Comparison of ENCODE assay signal across 21 cellular contexts in genomic region chr1:38555594-38555993, GRCh38.
"Had no signal": no experiment of that assay in that cellular context is flagged by ENCODE, and none has a peak within 500 bp of the region (broad histone marks: within the 10 kb centered on the region; RNA-seq: fewer than 3 reads in every experiment).

No MANE protein-coding gene starts in this region.

- H3K4me3 Mint-ChIP-seq: naive thymus-derived CD4-positive, alpha-beta T cell; nephron progenitor cell; stimulated activated naive B cell treated with anti-CD40 and anti-IgM and Interleukin-4, amounts not matched to agents 10 μg/mL and 1 μg/mL and 100 μg/mL, for 72 hours had no signal

- H3K27ac ChIP-seq: epithelial cell of prostate, esophagus muscularis mucosa, gastroesophageal sphincter, neutrophil, spleen, testis, tibial nerve had no signal

- H3K27ac Mint-ChIP-seq: nephron progenitor cell; stimulated activated naive B cell treated with anti-CD40 and anti-IgM and Interleukin-4, amounts not matched to agents 10 μg/mL and 1 μg/mL and 100 μg/mL, for 72 hours had no signal

- H3K36me3 ChIP-seq: esophagus muscularis mucosa, gastroesophageal sphincter, neutrophil, spleen, tibial nerve had no signal

- H3K9me3 ChIP-seq: esophagus muscularis mucosa, gastroesophageal sphincter, neutrophil, spleen, testis, tibial nerve had no signal

- H3K36me3 Mint-ChIP-seq: naive thymus-derived CD4-positive, alpha-beta T cell; stimulated activated naive B cell treated with anti-CD40 and anti-IgM and Interleukin-4, amounts not matched to agents 10 μg/mL and 1 μg/mL and 100 μg/mL, for 72 hours had no signal

- H3K9me3 Mint-ChIP-seq: nephron progenitor cell; stimulated activated naive B cell treated with anti-CD40 and anti-IgM and Interleukin-4, amounts not matched to agents 10 μg/mL and 1 μg/mL and 100 μg/mL, for 72 hours; stimulated activated naive CD8-positive, alpha-beta T cell treated with anti-CD3 and anti-CD28 coated beads, Interleukin-15, amount 100 ng/mL, for 72 hours had no signal

- ATAC-seq: gastroesophageal sphincter; left colon; left ventricle myocardium superior; naive thymus-derived CD4-positive, alpha-beta T cell; sciatic nerve; stimulated activated naive B cell treated with anti-CD40 and anti-IgM and Interleukin-4, amounts not matched to agents 10 μg/mL and 1 μg/mL and 100 μg/mL, for 72 hours; stimulated activated naive CD8-positive, alpha-beta T cell treated with anti-CD3 and anti-CD28 coated beads, Interleukin-15, amount 100 ng/mL, for 72 hours had no signal

- H3K4me3 ChIP-seq: esophagus muscularis mucosa, gastroesophageal sphincter, spleen, testis, tibial nerve had no signal

- H3K27me3 ChIP-seq: testis had no signal

- DNase-seq: effector memory CD4-positive, alpha-beta T cell; glutamatergic neuron; kidney; left colon; left ventricle myocardium superior; naive thymus-derived CD4-positive, alpha-beta T cell; nephron progenitor cell; posterior cingulate gyrus; spleen; stimulated activated CD4-positive, alpha-beta T cell treated with anti-CD3 and anti-CD28 coated beads, Interleukin-15, amount 100 ng/mL, for 24 hours; stimulated activated CD4-positive, alpha-beta T cell treated with anti-CD3 and anti-CD28 coated beads, Interleukin-1b, Interleukin-23, amount 100 ng/mL, for 48 hours; stimulated activated CD4-positive, alpha-beta T cell treated with anti-CD3 and anti-CD28 coated beads, Interleukin-4, amount 100 ng/mL, for 24 hours; stimulated activated naive B cell treated with anti-CD40 and anti-IgM and Interleukin-4, amounts not matched to agents 10 μg/mL and 1 μg/mL and 100 μg/mL, for 72 hours; stimulated activated naive CD8-positive, alpha-beta T cell treated with anti-CD3 and anti-CD28 coated beads, Interleukin-15, amount 100 ng/mL, for 72 hours; testis had no signal

- FAIRE-seq: kidney had no signal
